In the genomic region with DNA sequence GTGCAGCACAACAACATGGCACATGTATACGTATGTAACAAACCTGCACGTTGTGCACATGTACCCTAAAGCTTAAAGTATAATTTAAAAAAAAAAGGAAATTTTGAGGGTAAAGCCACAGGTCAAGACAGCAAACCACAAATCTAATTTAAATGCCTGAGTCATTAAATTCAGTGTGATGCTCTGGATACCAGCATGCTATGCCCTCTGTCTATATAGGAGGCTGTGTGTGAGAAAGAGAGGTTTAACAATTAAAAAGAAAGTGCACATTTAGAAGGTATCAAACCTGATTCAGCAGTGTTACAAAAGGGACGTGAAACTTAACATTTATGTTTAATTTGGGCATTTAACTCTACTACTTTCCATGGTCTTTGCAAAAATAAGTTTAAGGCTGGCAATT, we compare ENCODE assay signal across 17 cellular contexts.
"Had no signal": no experiment of that assay in that cellular context is flagged by ENCODE, and none has a peak within 500 bp of the region (broad histone marks: within the 10 kb centered on the region; RNA-seq: fewer than 3 reads in every experiment).

No MANE protein-coding gene starts in this region.

- H3K4me3 Mint-ChIP-seq: memory B cell; mesothelial cell of epicardium; naive thymus-derived CD4-positive, alpha-beta T cell; nephron progenitor cell; stimulated activated memory B cell treated with anti-CD40 and anti-IgM and Interleukin-4, amounts not matched to agents 10 μg/mL and 1 μg/mL and 100 μg/mL, for 72 hours; stimulated activated naive CD8-positive, alpha-beta T cell treated with anti-CD3 and anti-CD28 coated beads, Interleukin-15, Interleukin-2, amounts not matched to agents 100 ng/mL and 50 ng/mL, for 24 hours had no signal

- DNase-seq: dermis blood vessel endothelial cell; effector memory CD4-positive, alpha-beta T cell; foreskin keratinocyte; naive thymus-derived CD4-positive, alpha-beta T cell; nephron progenitor cell; nucleus accumbens; right cardiac atrium; sigmoid colon; stimulated activated CD4-positive, alpha-beta T cell treated with anti-CD3 and anti-CD28 coated beads, Interleukin-2, amount 100 ng/mL, for 24 hours; stimulated activated CD4-positive, alpha-beta T cell treated with anti-CD3 and anti-CD28 coated beads, Interleukin-4, amount 100 ng/mL, for 24 hours; transverse colon; upper lobe of right lung; uterus had no signal

- H3K36me3 Mint-ChIP-seq: memory B cell; naive thymus-derived CD4-positive, alpha-beta T cell; stimulated activated memory B cell treated with anti-CD40 and anti-IgM and Interleukin-4, amounts not matched to agents 10 μg/mL and 1 μg/mL and 100 μg/mL, for 72 hours had no signal

- H3K27me3 Mint-ChIP-seq: memory B cell; naive thymus-derived CD4-positive, alpha-beta T cell; stimulated activated memory B cell treated with anti-CD40 and anti-IgM and Interleukin-4, amounts not matched to agents 10 μg/mL and 1 μg/mL and 100 μg/mL, for 72 hours; stimulated activated naive CD8-positive, alpha-beta T cell treated with anti-CD3 and anti-CD28 coated beads, Interleukin-15, Interleukin-2, amounts not matched to agents 100 ng/mL and 50 ng/mL, for 24 hours had no signal

- H3K27ac Mint-ChIP-seq: memory B cell; mesothelial cell of epicardium; naive thymus-derived CD4-positive, alpha-beta T cell; nephron progenitor cell; stimulated activated memory B cell treated with anti-CD40 and anti-IgM and Interleukin-4, amounts not matched to agents 10 μg/mL and 1 μg/mL and 100 μg/mL, for 72 hours; stimulated activated naive CD8-positive, alpha-beta T cell treated with anti-CD3 and anti-CD28 coated beads, Interleukin-15, Interleukin-2, amounts not matched to agents 100 ng/mL and 50 ng/mL, for 24 hours had no signal

- H3K4me1 Mint-ChIP-seq: memory B cell; mesothelial cell of epicardium; naive thymus-derived CD4-positive, alpha-beta T cell; stimulated activated memory B cell treated with anti-CD40 and anti-IgM and Interleukin-4, amounts not matched to agents 10 μg/mL and 1 μg/mL and 100 μg/mL, for 72 hours had no signal

- H3K9me3 Mint-ChIP-seq: memory B cell; mesothelial cell of epicardium; stimulated activated memory B cell treated with anti-CD40 and anti-IgM and Interleukin-4, amounts not matched to agents 10 μg/mL and 1 μg/mL and 100 μg/mL, for 72 hours; stimulated activated naive CD8-positive, alpha-beta T cell treated with anti-CD3 and anti-CD28 coated beads, Interleukin-15, Interleukin-2, amounts not matched to agents 100 ng/mL and 50 ng/mL, for 24 hours had no signal

- ATAC-seq: foreskin keratinocyte; naive thymus-derived CD4-positive, alpha-beta T cell; right cardiac atrium; stimulated activated memory B cell treated with anti-CD40 and anti-IgM and Interleukin-4, amounts not matched to agents 10 μg/mL and 1 μg/mL and 100 μg/mL, for 72 hours; upper lobe of right lung had no signal
